In the genomic region with DNA sequence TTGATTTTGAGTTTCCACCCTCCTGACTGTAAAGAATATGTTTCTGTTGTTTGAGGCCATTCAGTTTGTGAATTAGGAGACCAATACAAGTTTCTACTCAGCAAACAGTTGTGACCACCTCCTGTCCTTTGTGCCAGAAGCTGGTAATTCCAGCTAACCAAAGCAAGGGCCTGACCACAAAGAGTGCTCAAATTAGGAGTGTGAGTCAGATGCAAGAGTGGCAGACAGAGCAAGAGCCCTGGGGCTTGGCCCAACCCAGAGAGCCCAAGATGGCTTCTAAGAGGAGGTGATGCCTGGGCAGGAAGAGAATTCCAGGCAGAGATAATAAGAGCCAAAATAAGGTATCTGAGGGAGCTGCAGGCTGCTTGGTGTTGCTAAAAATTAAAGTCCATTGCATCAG, we compare ENCODE assay signal across 22 cellular contexts.
"Had no signal": no experiment of that assay in that cellular context is flagged by ENCODE, and none has a peak within 500 bp of the region (broad histone marks: within the 10 kb centered on the region; RNA-seq: fewer than 3 reads in every experiment).

No MANE protein-coding gene starts in this region.

- H3K4me3 ChIP-seq: gastrocnemius medialis, left ventricle myocardium inferior, mucosa of descending colon, pancreas, tibial artery, vagina had no signal

- H3K27me3 Mint-ChIP-seq: activated CD8-positive, alpha-beta T cell treated with anti-CD3 and anti-CD28 coated beads for 36 hours; activated naive CD4-positive, alpha-beta T cell treated with anti-CD3 and anti-CD28 coated beads, Interleukin-2, amount 10 ng/mL, durations not matched to agents 7 days and 5 days had no signal

- H3K4me1 Mint-ChIP-seq: activated naive CD4-positive, alpha-beta T cell treated with anti-CD3 and anti-CD28 coated beads, Interleukin-2, amount 10 ng/mL, durations not matched to agents 7 days and 5 days; activated naive CD8-positive, alpha-beta T cell treated with anti-CD3 and anti-CD28 coated beads, Interleukin-2, amount 50 U/mL, for 24 hours; naive thymus-derived CD4-positive, alpha-beta T cell had no signal

- H3K27ac Mint-ChIP-seq: activated CD8-positive, alpha-beta T cell treated with anti-CD3 and anti-CD28 coated beads for 36 hours; activated naive CD4-positive, alpha-beta T cell treated with anti-CD3 and anti-CD28 coated beads, Interleukin-2, amount 10 ng/mL, durations not matched to agents 7 days and 5 days; activated naive CD8-positive, alpha-beta T cell treated with anti-CD3 and anti-CD28 coated beads, Interleukin-2, amount 50 U/mL, for 24 hours; naive thymus-derived CD4-positive, alpha-beta T cell had no signal

- H3K27me3 ChIP-seq: gastrocnemius medialis, neutrophil, pancreas, tibial artery, vagina had no signal

- ATAC-seq: activated CD8-positive, alpha-beta T cell treated with anti-CD3 and anti-CD28 coated beads for 36 hours; activated naive CD8-positive, alpha-beta T cell treated with anti-CD3 and anti-CD28 coated beads, Interleukin-2, amount 50 U/mL, for 24 hours; esophagus mucosa; gastrocnemius medialis; mucosa of descending colon; naive thymus-derived CD4-positive, alpha-beta T cell; pancreas had no signal

- H3K4me1 ChIP-seq: gastrocnemius medialis, left ventricle myocardium inferior, pancreas, tibial artery, vagina had no signal

- DNase-seq: activated CD4-positive, alpha-beta T cell treated with anti-CD3 and anti-CD28 coated beads for 48 hours; activated CD4-positive, CD25-positive, alpha-beta regulatory T cell; activated CD8-positive, alpha-beta T cell treated with anti-CD3 and anti-CD28 coated beads for 36 hours; activated effector memory CD4-positive, alpha-beta T cell treated with Interleukin-2 at 50 U/mL for 16 hours; activated naive CD4-positive, alpha-beta T cell treated with anti-CD3 and anti-CD28 coated beads, Interleukin-2, amount 10 ng/mL, durations not matched to agents 7 days and 5 days; activated naive CD8-positive, alpha-beta T cell treated with anti-CD3 and anti-CD28 coated beads, Interleukin-2, amount 50 U/mL, for 24 hours; activated T-cell treated with anti-CD3 and anti-CD28 coated beads, Interleukin-2, amount 50 U/mL, for 1 hour; anterior cingulate cortex; cerebellar nuclear complex; cortex of kidney; gastrocnemius medialis; head of caudate nucleus; kidney; left ventricle myocardium inferior; mucosa of descending colon; naive thymus-derived CD4-positive, alpha-beta T cell; pancreas; stimulated activated naive CD4-positive, alpha-beta T cell treated with Interleukin-2 at 50 U/mL for 16 hours; tibial artery had no signal

- H3K36me3 ChIP-seq: gastrocnemius medialis, left ventricle myocardium inferior, neutrophil, pancreas, tibial artery, vagina had no signal

- H3K9me3 Mint-ChIP-seq: activated CD8-positive, alpha-beta T cell treated with anti-CD3 and anti-CD28 coated beads for 36 hours; activated naive CD4-positive, alpha-beta T cell treated with anti-CD3 and anti-CD28 coated beads, Interleukin-2, amount 10 ng/mL, durations not matched to agents 7 days and 5 days; activated naive CD8-positive, alpha-beta T cell treated with anti-CD3 and anti-CD28 coated beads, Interleukin-2, amount 50 U/mL, for 24 hours had no signal

- H3K27ac ChIP-seq: gastrocnemius medialis, left ventricle myocardium inferior, neutrophil, pancreas, tibial artery, vagina had no signal

- H3K9me3 ChIP-seq: gastrocnemius medialis, mucosa of descending colon, neutrophil, pancreas, tibial artery, vagina had no signal

- H3K36me3 Mint-ChIP-seq: activated naive CD4-positive, alpha-beta T cell treated with anti-CD3 and anti-CD28 coated beads, Interleukin-2, amount 10 ng/mL, durations not matched to agents 7 days and 5 days had no signal

- H3K4me3 Mint-ChIP-seq: activated CD8-positive, alpha-beta T cell treated with anti-CD3 and anti-CD28 coated beads for 36 hours; activated naive CD4-positive, alpha-beta T cell treated with anti-CD3 and anti-CD28 coated beads, Interleukin-2, amount 10 ng/mL, durations not matched to agents 7 days and 5 days; activated naive CD8-positive, alpha-beta T cell treated with anti-CD3 and anti-CD28 coated beads, Interleukin-2, amount 50 U/mL, for 24 hours; naive thymus-derived CD4-positive, alpha-beta T cell had no signal
